36 cellular contexts compared by ENCODE assay signal in the genomic region with DNA sequence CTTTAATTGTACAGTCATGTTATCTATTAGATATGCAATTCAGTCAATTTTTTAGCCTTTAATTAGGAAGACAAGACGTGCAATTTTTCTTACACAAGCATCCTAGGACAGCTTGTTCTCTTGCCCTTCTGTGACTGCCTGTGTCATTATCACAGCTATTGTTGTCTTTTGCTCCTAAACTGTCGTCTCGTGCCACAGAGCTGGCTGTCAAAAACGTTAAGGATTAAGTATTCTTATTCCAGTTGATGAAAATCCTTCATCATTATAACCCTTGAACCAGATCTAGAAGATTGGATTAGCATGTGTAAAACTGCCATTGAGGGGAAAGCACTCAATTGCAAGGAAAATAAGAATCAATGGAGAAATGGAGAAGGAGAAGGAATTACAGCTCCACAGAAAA. TPM values are rescaled to one million over a fixed set of nuclear protein-coding genes. Genes with fewer than 3 reads are reported as not detected.
"Had no signal": no experiment of that assay in that cellular context is flagged by ENCODE, and none has a peak within 500 bp of the region (broad histone marks: within the 10 kb centered on the region; RNA-seq: fewer than 3 reads in every experiment).

No MANE protein-coding gene starts in this region.

- DNase-seq: activated CD4-positive, alpha-beta memory T cell treated with anti-CD3 and anti-CD28 coated beads for 36 hours; activated CD4-positive, alpha-beta T cell treated with anti-CD3 and anti-CD28 coated beads for 36 hours; activated CD4-positive, alpha-beta T cell treated with anti-CD3 and anti-CD28 coated beads, Interleukin-2, amount 10 ng/mL, durations not matched to agents 24 days and 14 days; activated CD4-positive, CD25-positive, alpha-beta regulatory T cell; activated CD4-positive, CD25-positive, alpha-beta regulatory T cell treated with anti-CD3 and anti-CD28 coated beads, Interleukin-2, amount 50 U/mL, for 72 hours; activated CD8-positive, alpha-beta memory T cell treated with anti-CD3 and anti-CD28 coated beads, Interleukin-2, amount 10 ng/mL, durations not matched to agents 7 days and 5 days; activated CD8-positive, alpha-beta memory T cell treated with anti-CD3 and anti-CD28 coated beads, Interleukin-2, amount 50 U/mL, for 4 hours; activated CD8-positive, alpha-beta T cell treated with anti-CD3 and anti-CD28 coated beads, Interleukin-2, amount 10 ng/mL, durations not matched to agents 7 days and 5 days; activated effector memory CD4-positive, alpha-beta T cell treated with anti-CD3 and anti-CD28 coated beads, Interleukin-2, amount 50 U/mL, for 16 hours; activated naive CD4-positive, alpha-beta T cell treated with anti-CD3 and anti-CD28 coated beads for 36 hours; activated naive CD8-positive, alpha-beta T cell treated with anti-CD3 and anti-CD28 coated beads for 36 hours; activated naive CD8-positive, alpha-beta T cell treated with anti-CD3 and anti-CD28 coated beads, Interleukin-2, amount 50 U/mL, for 24 hours; activated T-cell treated with anti-CD3 and anti-CD28 coated beads, Interleukin-2, amount 50 U/mL, for 1 hour; activated T-cell treated with anti-CD3 and anti-CD28 coated beads, Interleukin-2, amount 50 U/mL, for 48 hours; adrenal gland; amygdala; aorta; body of pancreas; caudate nucleus; cortex of kidney; dermis blood vessel endothelial cell; effector CD4-positive, alpha-beta T cell; effector memory CD8-positive, alpha-beta T cell; erythroblast; foreskin keratinocyte; gastrocnemius medialis; glutamatergic neuron; heart left ventricle; T-helper 2 cell had no signal

- H3K4me1 ChIP-seq: adrenal gland, body of pancreas, esophagus muscularis mucosa, foreskin keratinocyte, gastrocnemius medialis, heart left ventricle had no signal

- H3K4me1 Mint-ChIP-seq: activated CD4-positive, alpha-beta T cell treated with anti-CD3 and anti-CD28 coated beads, Interleukin-2, amount 10 ng/mL, durations not matched to agents 24 days and 14 days; activated naive CD4-positive, alpha-beta T cell treated with anti-CD3 and anti-CD28 coated beads, Interleukin-2, amount 50 U/mL, for 24 hours had no signal

- FAIRE-seq: colon had no signal

- H3K27ac ChIP-seq: adrenal gland, body of pancreas, esophagus muscularis mucosa, foreskin keratinocyte, gastrocnemius medialis, heart left ventricle had no signal

- H3K9me3 ChIP-seq: adrenal gland, body of pancreas, esophagus muscularis mucosa, gastrocnemius medialis, heart left ventricle had no signal

- H3K4me3 ChIP-seq: adrenal gland, body of pancreas, esophagus muscularis mucosa, gastrocnemius medialis, heart left ventricle had no signal

- H3K36me3 Mint-ChIP-seq: activated CD4-positive, alpha-beta memory T cell treated with anti-CD3 and anti-CD28 coated beads for 36 hours; activated CD8-positive, alpha-beta memory T cell treated with anti-CD3 and anti-CD28 coated beads, Interleukin-2, amount 10 ng/mL, durations not matched to agents 7 days and 5 days; activated naive CD4-positive, alpha-beta T cell treated with anti-CD3 and anti-CD28 coated beads, Interleukin-2, amount 50 U/mL, for 24 hours; activated naive CD8-positive, alpha-beta T cell treated with anti-CD3 and anti-CD28 coated beads for 36 hours had no signal

- H3K4me3 Mint-ChIP-seq: activated CD4-positive, alpha-beta memory T cell treated with anti-CD3 and anti-CD28 coated beads for 36 hours; activated CD4-positive, alpha-beta T cell treated with anti-CD3 and anti-CD28 coated beads for 36 hours; activated CD4-positive, alpha-beta T cell treated with anti-CD3 and anti-CD28 coated beads, Interleukin-2, amount 10 ng/mL, durations not matched to agents 24 days and 14 days; activated CD8-positive, alpha-beta memory T cell treated with anti-CD3 and anti-CD28 coated beads, Interleukin-2, amount 10 ng/mL, durations not matched to agents 7 days and 5 days; activated CD8-positive, alpha-beta T cell treated with anti-CD3 and anti-CD28 coated beads, Interleukin-2, amount 10 ng/mL, durations not matched to agents 7 days and 5 days; activated naive CD4-positive, alpha-beta T cell treated with anti-CD3 and anti-CD28 coated beads for 36 hours; activated naive CD4-positive, alpha-beta T cell treated with anti-CD3 and anti-CD28 coated beads, Interleukin-2, amount 50 U/mL, for 24 hours; activated naive CD8-positive, alpha-beta T cell treated with anti-CD3 and anti-CD28 coated beads for 36 hours; activated naive CD8-positive, alpha-beta T cell treated with anti-CD3 and anti-CD28 coated beads, Interleukin-2, amount 50 U/mL, for 24 hours; activated T-helper 1 cell treated with anti-CD3 and anti-CD28 coated beads, Interleukin-12 subunit alpha, Interleukin-12 subunit beta, Interleukin-2, Interleukin-4 antibody, amounts not matched to agents 30 ng/mL and 10 ng/mL and 1 ng/mL, durations not matched to agents 14 hours and 24 hours and 36 hours; effector memory CD8-positive, alpha-beta T cell had no signal

- H3K9me3 Mint-ChIP-seq: activated CD4-positive, alpha-beta memory T cell treated with anti-CD3 and anti-CD28 coated beads for 36 hours; activated CD4-positive, alpha-beta T cell treated with anti-CD3 and anti-CD28 coated beads, Interleukin-2, amount 10 ng/mL, durations not matched to agents 24 days and 14 days; activated naive CD4-positive, alpha-beta T cell treated with anti-CD3 and anti-CD28 coated beads for 36 hours; activated naive CD4-positive, alpha-beta T cell treated with anti-CD3 and anti-CD28 coated beads, Interleukin-2, amount 50 U/mL, for 24 hours; activated naive CD8-positive, alpha-beta T cell treated with anti-CD3 and anti-CD28 coated beads for 36 hours; activated naive CD8-positive, alpha-beta T cell treated with anti-CD3 and anti-CD28 coated beads, Interleukin-2, amount 50 U/mL, for 24 hours; activated T-helper 1 cell treated with anti-CD3 and anti-CD28 coated beads, Interleukin-12 subunit alpha, Interleukin-12 subunit beta, Interleukin-2, Interleukin-4 antibody, amounts not matched to agents 30 ng/mL and 10 ng/mL and 1 ng/mL, durations not matched to agents 14 hours and 24 hours and 36 hours; activated T-helper 2 cell treated with anti-CD3 and anti-CD28 coated beads, Interferon-gamma antibody, Interleukin-2, Interleukin-4, amounts not matched to agents 10 μg/mL and 5 μg/mL and 100 μg/mL, durations not matched to agents 14 hours and 24 hours and 36 hours; effector memory CD8-positive, alpha-beta T cell had no signal

- H3K27me3 ChIP-seq: adrenal gland, body of pancreas, foreskin keratinocyte, gastrocnemius medialis had no signal

- H3K27ac Mint-ChIP-seq: activated CD4-positive, alpha-beta memory T cell treated with anti-CD3 and anti-CD28 coated beads for 36 hours; activated CD4-positive, alpha-beta T cell treated with anti-CD3 and anti-CD28 coated beads for 36 hours; activated CD4-positive, alpha-beta T cell treated with anti-CD3 and anti-CD28 coated beads, Interleukin-2, amount 10 ng/mL, durations not matched to agents 24 days and 14 days; activated CD8-positive, alpha-beta memory T cell treated with anti-CD3 and anti-CD28 coated beads, Interleukin-2, amount 10 ng/mL, durations not matched to agents 7 days and 5 days; activated CD8-positive, alpha-beta T cell treated with anti-CD3 and anti-CD28 coated beads, Interleukin-2, amount 10 ng/mL, durations not matched to agents 7 days and 5 days; activated naive CD4-positive, alpha-beta T cell treated with anti-CD3 and anti-CD28 coated beads for 36 hours; activated naive CD4-positive, alpha-beta T cell treated with anti-CD3 and anti-CD28 coated beads, Interleukin-2, amount 50 U/mL, for 24 hours; activated naive CD8-positive, alpha-beta T cell treated with anti-CD3 and anti-CD28 coated beads for 36 hours; activated naive CD8-positive, alpha-beta T cell treated with anti-CD3 and anti-CD28 coated beads, Interleukin-2, amount 50 U/mL, for 24 hours; activated T-helper 1 cell treated with anti-CD3 and anti-CD28 coated beads, Interleukin-12 subunit alpha, Interleukin-12 subunit beta, Interleukin-2, Interleukin-4 antibody, amounts not matched to agents 30 ng/mL and 10 ng/mL and 1 ng/mL, durations not matched to agents 14 hours and 24 hours and 36 hours; activated T-helper 2 cell treated with anti-CD3 and anti-CD28 coated beads, Interferon-gamma antibody, Interleukin-2, Interleukin-4, amounts not matched to agents 10 μg/mL and 5 μg/mL and 100 μg/mL, durations not matched to agents 14 hours and 24 hours and 36 hours; effector memory CD8-positive, alpha-beta T cell had no signal

- H3K36me3 ChIP-seq: adrenal gland, esophagus muscularis mucosa, gastrocnemius medialis, heart left ventricle had no signal

RNA-seq across cellular contexts. Expression of a gene that starts 43.8 kb away (rescaled TPM):
- total RNA-seq: body of pancreas, chondrocyte, dermis blood vessel endothelial cell, foreskin keratinocyte, gastrocnemius medialis had no signal

RNA-seq across cellular contexts. Expression of a gene that starts 51.1 kb away (rescaled TPM):
- total RNA-seq: activated CD4-positive, alpha-beta memory T cell treated with anti-CD3 and anti-CD28 coated beads for 36 hours; activated CD4-positive, alpha-beta T cell treated with anti-CD3 and anti-CD28 coated beads for 36 hours; activated CD4-positive, alpha-beta T cell treated with anti-CD3 and anti-CD28 coated beads, Interleukin-2, amount 10 ng/mL, durations not matched to agents 24 days and 14 days; activated CD8-positive, alpha-beta memory T cell treated with anti-CD3 and anti-CD28 coated beads for 36 hours; activated CD8-positive, alpha-beta memory T cell treated with anti-CD3 and anti-CD28 coated beads, Interleukin-2, amount 10 ng/mL, durations not matched to agents 7 days and 5 days; activated CD8-positive, alpha-beta T cell treated with anti-CD3 and anti-CD28 coated beads, Interleukin-2, amount 10 ng/mL, durations not matched to agents 7 days and 5 days; activated naive CD4-positive, alpha-beta T cell treated with anti-CD3 and anti-CD28 coated beads for 36 hours; activated naive CD8-positive, alpha-beta T cell treated with anti-CD3 and anti-CD28 coated beads for 36 hours; activated T-helper 1 cell treated with anti-CD3 and anti-CD28 coated beads, Interleukin-12 subunit alpha, Interleukin-12 subunit beta, Interleukin-2, Interleukin-4 antibody, amounts not matched to agents 30 ng/mL and 10 ng/mL and 1 ng/mL, durations not matched to agents 14 hours and 24 hours and 36 hours; activated T-helper 2 cell treated with anti-CD3 and anti-CD28 coated beads, Interferon-gamma antibody, Interleukin-2, Interleukin-4, amounts not matched to agents 10 μg/mL and 5 μg/mL and 100 μg/mL, durations not matched to agents 14 hours and 24 hours and 36 hours; foreskin keratinocyte had no signal
